Comparison of ENCODE assay signal across 3 cellular contexts in genomic region chr20:52630138-52630537, GRCh38.
A peak's percentile ranks its signal among the peaks of the same experiment; 100 is the strongest.
TF ChIP-seq lines count a peak whose summit lies in the region.

No MANE protein-coding gene starts in this region.

TF ChIP-seq in HepG2, 621 proteins besides CTCF, POLR2A, EP300 and RAD21 (continued from another document):
- TF ChIP-seq, protein P1, sequence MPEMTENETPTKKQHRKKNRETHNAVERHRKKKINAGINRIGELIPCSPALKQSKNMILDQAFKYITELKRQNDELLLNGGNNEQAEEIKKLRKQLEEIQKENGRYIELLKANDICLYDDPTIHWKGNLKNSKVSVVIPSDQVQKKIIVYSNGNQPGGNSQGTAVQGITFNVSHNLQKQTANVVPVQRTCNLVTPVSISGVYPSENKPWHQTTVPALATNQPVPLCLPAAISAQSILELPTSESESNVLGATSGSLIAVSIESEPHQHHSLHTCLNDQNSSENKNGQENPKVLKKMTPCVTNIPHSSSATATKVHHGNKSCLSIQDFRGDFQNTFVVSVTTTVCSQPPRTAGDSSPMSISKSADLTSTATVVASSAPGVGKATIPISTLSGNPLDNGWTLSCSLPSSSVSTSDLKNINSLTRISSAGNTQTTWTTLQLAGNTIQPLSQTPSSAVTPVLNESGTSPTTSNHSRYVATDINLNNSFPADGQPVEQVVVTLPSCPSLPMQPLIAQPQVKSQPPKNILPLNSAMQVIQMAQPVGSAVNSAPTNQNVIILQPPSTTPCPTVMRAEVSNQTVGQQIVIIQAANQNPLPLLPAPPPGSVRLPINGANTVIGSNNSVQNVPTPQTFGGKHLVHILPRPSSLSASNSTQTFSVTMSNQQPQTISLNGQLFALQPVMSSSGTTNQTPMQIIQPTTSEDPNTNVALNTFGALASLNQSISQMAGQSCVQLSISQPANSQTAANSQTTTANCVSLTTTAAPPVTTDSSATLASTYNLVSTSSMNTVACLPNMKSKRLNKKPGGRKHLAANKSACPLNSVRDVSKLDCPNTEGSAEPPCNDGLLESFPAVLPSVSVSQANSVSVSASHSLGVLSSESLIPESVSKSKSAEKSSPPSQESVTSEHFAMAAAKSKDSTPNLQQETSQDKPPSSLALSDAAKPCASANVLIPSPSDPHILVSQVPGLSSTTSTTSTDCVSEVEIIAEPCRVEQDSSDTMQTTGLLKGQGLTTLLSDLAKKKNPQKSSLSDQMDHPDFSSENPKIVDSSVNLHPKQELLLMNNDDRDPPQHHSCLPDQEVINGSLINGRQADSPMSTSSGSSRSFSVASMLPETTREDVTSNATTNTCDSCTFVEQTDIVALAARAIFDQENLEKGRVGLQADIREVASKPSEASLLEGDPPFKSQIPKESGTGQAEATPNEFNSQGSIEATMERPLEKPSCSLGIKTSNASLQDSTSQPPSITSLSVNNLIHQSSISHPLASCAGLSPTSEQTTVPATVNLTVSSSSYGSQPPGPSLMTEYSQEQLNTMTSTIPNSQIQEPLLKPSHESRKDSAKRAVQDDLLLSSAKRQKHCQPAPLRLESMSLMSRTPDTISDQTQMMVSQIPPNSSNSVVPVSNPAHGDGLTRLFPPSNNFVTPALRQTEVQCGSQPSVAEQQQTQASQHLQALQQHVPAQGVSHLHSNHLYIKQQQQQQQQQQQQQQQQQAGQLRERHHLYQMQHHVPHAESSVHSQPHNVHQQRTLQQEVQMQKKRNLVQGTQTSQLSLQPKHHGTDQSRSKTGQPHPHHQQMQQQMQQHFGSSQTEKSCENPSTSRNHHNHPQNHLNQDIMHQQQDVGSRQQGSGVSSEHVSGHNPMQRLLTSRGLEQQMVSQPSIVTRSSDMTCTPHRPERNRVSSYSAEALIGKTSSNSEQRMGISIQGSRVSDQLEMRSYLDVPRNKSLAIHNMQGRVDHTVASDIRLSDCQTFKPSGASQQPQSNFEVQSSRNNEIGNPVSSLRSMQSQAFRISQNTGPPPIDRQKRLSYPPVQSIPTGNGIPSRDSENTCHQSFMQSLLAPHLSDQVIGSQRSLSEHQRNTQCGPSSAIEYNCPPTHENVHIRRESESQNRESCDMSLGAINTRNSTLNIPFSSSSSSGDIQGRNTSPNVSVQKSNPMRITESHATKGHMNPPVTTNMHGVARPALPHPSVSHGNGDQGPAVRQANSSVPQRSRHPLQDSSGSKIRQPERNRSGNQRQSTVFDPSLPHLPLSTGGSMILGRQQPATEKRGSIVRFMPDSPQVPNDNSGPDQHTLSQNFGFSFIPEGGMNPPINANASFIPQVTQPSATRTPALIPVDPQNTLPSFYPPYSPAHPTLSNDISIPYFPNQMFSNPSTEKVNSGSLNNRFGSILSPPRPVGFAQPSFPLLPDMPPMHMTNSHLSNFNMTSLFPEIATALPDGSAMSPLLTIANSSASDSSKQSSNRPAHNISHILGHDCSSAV (CRISPR knock-in tag; IDR thresholded peaks at IDR 0.05; ENCODE audit: borderline replicate concordance): no peak
- peak; percentile 93 for TF ChIP-seq ZNF543 (CRISPR knock-in tag; IDR thresholded peaks at IDR 0.05)

TF ChIP-seq in HEK293, 187 proteins besides CTCF, POLR2A, EP300 and RAD21:
- TF ChIP-seq ZNF837 (tag by site-specific recombination; IDR thresholded peaks at IDR 0.05) (no peak), ZNF10 (tag by site-specific recombination; IDR thresholded peaks at IDR 0.05) (peak; percentile 94)

TF ChIP-seq in K562, 482 proteins besides CTCF, POLR2A, EP300 and RAD21 (continued from another document):
- TF ChIP-seq ZFP36 (IDR thresholded peaks at IDR 0.05; ENCODE audit: low read depth, low read length, partially characterized antibody): no peak
- no peak for TF ChIP-seq MCM5 (IDR thresholded peaks at IDR 0.05; ENCODE audit: low read depth)
- TF ChIP-seq GABPA (tag; conservative IDR thresholded peaks at IDR 0.05; ENCODE audit: low read depth): no peak
- no peak for TF ChIP-seq ZNF124 (CRISPR knock-in tag; IDR thresholded peaks at IDR 0.05)
- peak; percentile 95 for TF ChIP-seq ZNF134 (CRISPR knock-in tag; conservative IDR thresholded peaks at IDR 0.05)
TF ChIP-seq in K562: peak in this region for 1.
